17 cellular contexts compared by ENCODE assay signal in the genomic region with DNA sequence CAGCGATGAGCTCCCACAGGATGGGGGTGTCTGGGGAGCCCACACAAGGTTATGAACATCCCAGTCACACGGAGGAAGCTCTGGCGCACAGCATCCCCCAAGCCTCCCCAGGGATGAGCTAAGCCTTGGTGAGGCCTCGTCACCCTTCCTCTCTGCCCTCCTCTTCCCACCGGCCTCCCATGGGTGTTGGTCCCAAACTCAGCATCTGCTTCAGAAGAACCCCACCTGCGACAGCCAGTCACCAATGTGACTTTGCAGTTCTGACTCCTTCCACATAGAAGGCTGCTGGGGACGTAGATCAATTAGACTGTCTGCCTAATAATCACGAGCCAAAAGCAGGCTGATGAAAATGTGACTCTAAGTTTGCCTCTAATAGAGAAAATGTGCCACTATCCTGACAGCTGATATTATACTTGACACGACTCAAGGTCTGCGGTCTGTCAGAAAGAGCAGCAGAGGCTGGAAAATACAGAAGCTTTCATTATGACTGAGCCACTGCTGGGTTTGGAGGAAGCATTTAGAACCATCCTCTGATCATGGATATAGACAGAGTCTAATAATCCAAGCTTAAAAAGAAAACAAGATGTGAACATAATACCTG.
DNase-seq lines count a peak whose midpoint lies in the region; ATAC-seq and TF ChIP-seq lines count a peak whose summit lies in the region.
"Had no signal": no experiment of that assay in that cellular context is flagged by ENCODE, and none has a peak within 500 bp of the region (broad histone marks: within the 10 kb centered on the region; RNA-seq: fewer than 3 reads in every experiment).

No MANE protein-coding gene starts in this region.

- WGBS in SK-N-SH (ENCODE audit: low lambda C conversion rate), result 54% methylated on average over 8 of the region's 10 CpGs

- H4K20me1 ChIP-seq in Karpas-422 (ENCODE audit: insufficient read depth, low read depth, low read length) (no peaks in the 10 kb centered on the region), SK-N-SH (ENCODE audit: insufficient read depth) (no peaks in the 10 kb centered on the region)

- CTCF ChIA-PET in activated CD4-positive, alpha-beta T cell treated with anti-CD3 and anti-CD28 coated beads for 36 hours (lab: Charles Lee), result interaction anchor here (0.6 kb wide), 1 partner anchor 34 kb away, joined by 3 read pairs; no protein-coding TSS in a partner anchor
- CTCF ChIA-PET in SK-N-SH (lab: Yijun Ruan, JAX), result interaction anchor here (1.3 to 2.3 kb wide), 3 partner anchors 23 to 92 kb away, joined by 5 to 11 read pairs (median 6); no protein-coding TSS in a partner anchor

- no peak overlapping the region for H3K4me3 Mint-ChIP-seq in activated CD4-positive, alpha-beta T cell treated with anti-CD3 and anti-CD28 coated beads for 36 hours
- H3K4me3 Mint-ChIP-seq in stimulated activated memory B cell treated with anti-CD40 and anti-IgM and Interleukin-4, amounts not matched to agents 10 μg/mL and 1 μg/mL and 100 μg/mL, for 72 hours, result peak overlapping the region; percentile 14
- H3K4me3 Mint-ChIP-seq: H9 had no signal

- no peaks in the 10 kb centered on the region for H3K9me2 ChIP-seq in Karpas-422 (replicated peaks; ENCODE audit: insufficient read depth, low read length)
- no peaks in the 10 kb centered on the region for H3K9me2 ChIP-seq in SK-N-SH

- H3F3A ChIP-seq in SK-N-SH (replicated peaks; ENCODE audit: insufficient read depth), result no peaks in the 10 kb centered on the region

- TF ChIP-seq EP300 in SK-N-SH (IDR thresholded peaks at IDR 0.05; ENCODE audit: borderline replicate concordance in 1 of 2, low read depth in 1 of 2, low read length in 1 of 2), result no peak

- peak; percentile 28 for ATAC-seq in activated CD4-positive, alpha-beta T cell treated with anti-CD3 and anti-CD28 coated beads for 36 hours
- ATAC-seq in HG02642 (IDR thresholded peaks at IDR 0.05; ENCODE audit: poor library complexity, unreplicated experiment) (peak; percentile 33), left lobe of liver (no peak)
- ATAC-seq in stimulated activated memory B cell treated with anti-CD40 and anti-IgM and Interleukin-4, amounts not matched to agents 10 μg/mL and 1 μg/mL and 100 μg/mL, for 72 hours, result peak; percentile 69

- H3K4me3 ChIP-seq in Karpas-422 (ENCODE audit: low read length) (peak overlapping the region; percentile 44), SK-N-SH (ENCODE audit: low read depth in 2 of 2, low read length in 1 of 2) (no peak overlapping the region)
- H3K4me3 ChIP-seq: SK-N-MC had no signal

- H3K27me3 ChIP-seq in Karpas-422 (ENCODE audit: low read length) (no peaks in the 10 kb centered on the region), SK-N-SH (ENCODE audit: insufficient read depth) (no peaks in the 10 kb centered on the region; the same call in 1 of the 2 replicates)

- peaks cover 51% of the 10 kb centered on the region for H3K4me1 ChIP-seq in Karpas-422 (ENCODE audit: low read length)
- no peaks in the 10 kb centered on the region for H3K4me1 ChIP-seq in SK-N-SH (ENCODE audit: control insufficient read depth in 1 of 2, insufficient read depth in 2 of 2, low read depth in 1 of 2, low read length in 1 of 2)

- POLR2A ChIA-PET in activated CD4-positive, alpha-beta T cell treated with anti-CD3 and anti-CD28 coated beads for 36 hours (lab: Charles Lee), result no interaction called here
- POLR2A ChIA-PET in SK-N-SH (lab: Yijun Ruan, JAX), result no interaction called here

- H3K36me3 ChIP-seq in Karpas-422 (ENCODE audit: insufficient read depth, low read length) (no peaks in the 10 kb centered on the region), SK-N-SH (replicated peaks in 1 of 2; ENCODE audit: control insufficient read depth in 1 of 2, insufficient read depth in 2 of 2, low read length in 1 of 2) (no peaks in the 10 kb centered on the region)

- no peak overlapping the region for H3K27ac Mint-ChIP-seq in activated CD4-positive, alpha-beta T cell treated with anti-CD3 and anti-CD28 coated beads for 36 hours
- peak overlapping the region; percentile 91 for H3K27ac Mint-ChIP-seq in stimulated activated memory B cell treated with anti-CD40 and anti-IgM and Interleukin-4, amounts not matched to agents 10 μg/mL and 1 μg/mL and 100 μg/mL, for 72 hours
- H3K27ac Mint-ChIP-seq: H9 had no signal

- H3K79me2 ChIP-seq in Karpas-422 (ENCODE audit: low read length), result no peaks in the 10 kb centered on the region
- no peaks in the 10 kb centered on the region for H3K79me2 ChIP-seq in SK-N-SH (ENCODE audit: insufficient read depth)

- DNase-seq in activated CD4-positive, alpha-beta T cell treated with anti-CD3 and anti-CD28 coated beads for 36 hours, result peak; percentile 11
- no peak for DNase-seq in activated CD4-positive, alpha-beta T cell treated with anti-CD3 and anti-CD28 coated beads for 48 hours
- peak; percentile 80 for DNase-seq in Karpas-422
- no peak for DNase-seq in NCI-H2081 (lab: John Stamatoyannopoulos, UW)
- no peak for DNase-seq in left lobe of liver (ENCODE audit: low spot score)
- no peak for DNase-seq in SK-N-SH
- DNase-seq: DMS53, H9, KBM-7, NCI-H1092, NCI-H1694, NCI-H446, NCI-H748 treated with DMSO at 0.1 percent for 48 hours had no signal

- H3K9me3 ChIP-seq in Karpas-422 (ENCODE audit: low read length) (no peaks in the 10 kb centered on the region), SK-N-SH (no peaks in the 10 kb centered on the region)

- H3K4me2 ChIP-seq in Karpas-422 (ENCODE audit: low read depth, low read length, poor library complexity, severe bottlenecking) (peak overlapping the region; percentile 67), SK-N-SH (no peak overlapping the region)

- H2AFZ ChIP-seq in Karpas-422 (ENCODE audit: low read length) (peak overlapping the region; percentile 22; the same call in 1 of the 2 replicates), SK-N-SH (ENCODE audit: low read depth) (no peak overlapping the region)

- peaks cover 43% of the 10 kb centered on the region for H3K4me1 Mint-ChIP-seq in activated CD4-positive, alpha-beta T cell treated with anti-CD3 and anti-CD28 coated beads for 36 hours
- peaks cover 31% of the 10 kb centered on the region for H3K4me1 Mint-ChIP-seq in stimulated activated memory B cell treated with anti-CD40 and anti-IgM and Interleukin-4, amounts not matched to agents 10 μg/mL and 1 μg/mL and 100 μg/mL, for 72 hours

- H3K36me3 Mint-ChIP-seq in activated CD4-positive, alpha-beta T cell treated with anti-CD3 and anti-CD28 coated beads for 36 hours (ENCODE audit: low read depth), result no peaks in the 10 kb centered on the region
- H3K36me3 Mint-ChIP-seq in stimulated activated memory B cell treated with anti-CD40 and anti-IgM and Interleukin-4, amounts not matched to agents 10 μg/mL and 1 μg/mL and 100 μg/mL, for 72 hours, result peaks cover 6% of the 10 kb centered on the region

- intact Hi-C loops in activated CD4-positive, alpha-beta T cell treated with anti-CD3 and anti-CD28 coated beads for 36 hours (cut with DNase I, micrococcal nuclease), result loop anchor here in 1 of 2 experiments (10.0 kb wide), 1 partner anchor 223 kb away; the partner anchor contains the start of gene PITRM1

- H3K9ac ChIP-seq in Karpas-422 (ENCODE audit: low read length) (peak overlapping the region; percentile 54), SK-N-SH (no peak overlapping the region)

- no peak for TF ChIP-seq RAD21 in SK-N-SH (IDR thresholded peaks at IDR 0.05; ENCODE audit: low read length)

- peaks cover 28% of the 10 kb centered on the region for H3K27me3 Mint-ChIP-seq in activated CD4-positive, alpha-beta T cell treated with anti-CD3 and anti-CD28 coated beads for 36 hours
- H3K27me3 Mint-ChIP-seq in stimulated activated memory B cell treated with anti-CD40 and anti-IgM and Interleukin-4, amounts not matched to agents 10 μg/mL and 1 μg/mL and 100 μg/mL, for 72 hours, result peaks cover 62% of the 10 kb centered on the region

- peak overlapping the region; percentile 83 for H3K27ac ChIP-seq in Karpas-422 (ENCODE audit: low read length)
- no peak overlapping the region for H3K27ac ChIP-seq in SK-N-SH (ENCODE audit: low read depth in 2 of 2, low read length in 1 of 2)
- H3K27ac ChIP-seq: 22Rv1, SK-N-MC had no signal

- TF ChIP-seq CTCF in SK-N-SH (IDR thresholded peaks at IDR 0.05), result no peak

- H3K9me3 Mint-ChIP-seq in activated CD4-positive, alpha-beta T cell treated with anti-CD3 and anti-CD28 coated beads for 36 hours (ENCODE audit: low read depth), result peaks cover 10% of the 10 kb centered on the region
- H3K9me3 Mint-ChIP-seq in stimulated activated memory B cell treated with anti-CD40 and anti-IgM and Interleukin-4, amounts not matched to agents 10 μg/mL and 1 μg/mL and 100 μg/mL, for 72 hours, result peaks cover 13% of the 10 kb centered on the region

TF ChIP-seq in SK-N-SH, 30 proteins besides CTCF, POLR2A, EP300 and RAD21:
- no peak for TF ChIP-seq TCF12 (IDR thresholded peaks at IDR 0.05)
- TF ChIP-seq CHD2 (IDR thresholded peaks at IDR 0.05; ENCODE audit: low read length, partially characterized antibody), result no peak
- TF ChIP-seq, protein P1, sequence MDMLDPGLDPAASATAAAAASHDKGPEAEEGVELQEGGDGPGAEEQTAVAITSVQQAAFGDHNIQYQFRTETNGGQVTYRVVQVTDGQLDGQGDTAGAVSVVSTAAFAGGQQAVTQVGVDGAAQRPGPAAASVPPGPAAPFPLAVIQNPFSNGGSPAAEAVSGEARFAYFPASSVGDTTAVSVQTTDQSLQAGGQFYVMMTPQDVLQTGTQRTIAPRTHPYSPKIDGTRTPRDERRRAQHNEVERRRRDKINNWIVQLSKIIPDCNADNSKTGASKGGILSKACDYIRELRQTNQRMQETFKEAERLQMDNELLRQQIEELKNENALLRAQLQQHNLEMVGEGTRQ (IDR thresholded peaks at IDR 0.05; ENCODE audit: borderline replicate concordance, low read depth, low read length), result no peak

Comparison
In these comparisons a context has a peak if more than half of its experiments do, and no peak if none do; other contexts are left out.
1. DNase-seq: peak in activated CD4-positive, alpha-beta T cell treated with anti-CD3 and anti-CD28 coated beads for 36 hours (single experiment) and Karpas-422 (single experiment); none in activated CD4-positive, alpha-beta T cell treated with anti-CD3 and anti-CD28 coated beads for 48 hours (single experiment), NCI-H2081 (0 of 2), left lobe of liver (single experiment) and SK-N-SH (single experiment).